ENCODE assay signal across 12 cellular contexts in the genomic region with DNA sequence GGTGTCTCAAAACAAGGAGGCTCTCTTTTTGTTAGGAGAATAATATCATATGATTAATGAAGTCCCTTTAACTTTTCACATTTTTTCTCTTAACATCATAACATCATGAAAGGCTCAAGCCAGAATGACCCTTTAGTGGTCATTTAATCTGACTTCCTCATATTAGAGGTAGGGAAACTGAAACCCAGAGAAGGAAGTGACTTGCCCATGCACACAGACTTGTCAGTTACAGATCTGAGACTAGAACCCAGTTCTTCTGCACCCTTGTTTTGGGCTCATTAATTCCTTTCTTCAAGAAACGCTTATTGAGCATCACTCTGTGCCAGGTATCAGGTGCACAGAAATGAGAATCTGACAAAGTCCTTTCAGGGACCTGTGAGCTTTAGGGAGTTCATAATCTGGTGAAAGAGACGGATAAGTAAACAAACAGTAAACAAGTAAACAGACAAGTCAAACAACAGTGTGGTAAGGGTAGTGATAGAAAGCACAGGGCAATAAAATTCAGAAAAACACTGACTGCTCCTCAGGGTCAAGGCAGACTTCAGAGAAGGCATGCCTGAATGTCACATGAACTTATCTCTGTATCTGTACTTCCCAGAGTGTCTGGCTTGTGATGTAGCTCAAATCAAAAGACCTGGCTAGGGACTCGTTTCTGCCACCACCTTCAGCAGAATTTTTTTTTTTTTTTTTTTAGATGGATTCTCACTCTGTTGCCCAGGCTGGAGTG. TPM values are rescaled to one million over a fixed set of nuclear protein-coding genes. Genes with fewer than 3 reads are reported as not detected.
A peak's percentile ranks its signal among the peaks of the same experiment; 100 is the strongest.
DNase-seq lines count a peak whose midpoint lies in the region; ATAC-seq and TF ChIP-seq lines count a peak whose summit lies in the region.
"Had no signal": no experiment of that assay in that cellular context is flagged by ENCODE, and none has a peak within 500 bp of the region (broad histone marks: within the 10 kb centered on the region; RNA-seq: fewer than 3 reads in every experiment).

No MANE protein-coding gene starts in this region.

- H3K79me2 ChIP-seq in Karpas-422 (ENCODE audit: low read length), result no peaks in the 10 kb centered on the region
- H3K79me2 ChIP-seq: parathyroid adenoma had no signal

- peak overlapping the region; percentile 23 for H3K4me2 ChIP-seq in Karpas-422 (ENCODE audit: low read depth, low read length, poor library complexity, severe bottlenecking)

- peaks cover 23% of the 10 kb centered on the region for H3K4me1 ChIP-seq in Karpas-422 (ENCODE audit: low read length)
- H3K4me1 ChIP-seq in stomach, result peaks cover 0 to 5% (median 0%) of the 10 kb centered on the region in 4 donors
- H3K4me1 ChIP-seq: parathyroid adenoma had no signal

- peaks cover 34% of the 10 kb centered on the region for H3K4me1 Mint-ChIP-seq in memory B cell

- WGBS in stomach, 5 donors, result 40 to 58% (median 49%) methylated on average over 3 of the region's 3 CpGs

- peak overlapping the region; percentile 78; the same call in 1 of the 2 replicates for H2AFZ ChIP-seq in Karpas-422 (ENCODE audit: low read length)
- H2AFZ ChIP-seq: parathyroid adenoma had no signal

- H3K27ac Mint-ChIP-seq in memory B cell, result peak overlapping the region; percentile 93
- H3K27ac Mint-ChIP-seq in activated naive CD4-positive, alpha-beta T cell treated with anti-CD3 and anti-CD28 coated beads, Interleukin-2, amount 50 U/mL, for 72 hours, result no peak overlapping the region

- H3K9me3 ChIP-seq in Karpas-422 (ENCODE audit: low read length), result no peaks in the 10 kb centered on the region
- no peaks in the 10 kb centered on the region for H3K9me3 ChIP-seq in stomach

- no peak overlapping the region for H3K9ac ChIP-seq in Karpas-422 (ENCODE audit: low read length)
- H3K9ac ChIP-seq: parathyroid adenoma had no signal

- H3K27me3 Mint-ChIP-seq in memory B cell, result no peaks in the 10 kb centered on the region

- peak overlapping the region; percentile 59 for H3K4me3 Mint-ChIP-seq in memory B cell

- ATAC-seq in GM18909 (IDR thresholded peaks at IDR 0.05; ENCODE audit: poor library complexity, unreplicated experiment) (peak; percentile 91), HG02610 (IDR thresholded peaks at IDR 0.05; ENCODE audit: unreplicated experiment) (peak; percentile 68), memory B cell (ENCODE audit: low read depth) (peak; percentile 79)
- ATAC-seq in activated naive CD4-positive, alpha-beta T cell treated with anti-CD3 and anti-CD28 coated beads, Interleukin-2, amount 50 U/mL, for 72 hours, result no peak
- ATAC-seq: PC-3 had no signal

- TF ChIP-seq CTCF in stomach (IDR thresholded peaks at IDR 0.05), result no peak

- H4K20me1 ChIP-seq in Karpas-422 (ENCODE audit: insufficient read depth, low read depth, low read length), result no peaks in the 10 kb centered on the region

- H3K9me3 Mint-ChIP-seq in memory B cell, result no peaks in the 10 kb centered on the region
- peaks cover 0 to 4% of the 10 kb centered on the region in 2 donors for H3K9me3 Mint-ChIP-seq in activated naive CD4-positive, alpha-beta T cell treated with anti-CD3 and anti-CD28 coated beads, Interleukin-2, amount 50 U/mL, for 72 hours

- TF ChIP-seq POLR2A in stomach (IDR thresholded peaks at IDR 0.05), result no peak

- peaks cover 2% of the 10 kb centered on the region for H3K36me3 Mint-ChIP-seq in memory B cell
- H3K36me3 Mint-ChIP-seq in activated naive CD4-positive, alpha-beta T cell treated with anti-CD3 and anti-CD28 coated beads, Interleukin-2, amount 50 U/mL, for 72 hours, result peaks cover 0 to 6% of the 10 kb centered on the region in 2 donors

- H3K36me3 ChIP-seq in Karpas-422 (ENCODE audit: insufficient read depth, low read length), result no peaks in the 10 kb centered on the region
- no peaks in the 10 kb centered on the region for H3K36me3 ChIP-seq in stomach

- no peak for TF ChIP-seq EP300 in stomach (IDR thresholded peaks at IDR 0.05)

- H3K27ac ChIP-seq in Karpas-422 (ENCODE audit: low read length) (peak overlapping the region; percentile 13; the same call in 1 of the 2 replicates), stomach (no peak overlapping the region)
- H3K27ac ChIP-seq: parathyroid adenoma had no signal

- intact Hi-C loops in stomach (cut with DNase I; ENCODE audit: low total_unique reads), result no loop called here

- no peak overlapping the region for H3K4me3 ChIP-seq in Karpas-422 (ENCODE audit: low read length)
- H3K4me3 ChIP-seq in stomach, result no peak overlapping the region

- DNase-seq in Karpas-422, result peak; percentile 62
- no peak for DNase-seq in memory B cell (ENCODE audit: low spot score in 2 of 2)
- no peak for DNase-seq in NCI-H510A treated with DMSO at 0.1 percent for 48 hours (lab: John Stamatoyannopoulos, UW)
- no peak for DNase-seq in DMS 273 treated with DMSO at 0.1 percent for 48 hours (lab: John Stamatoyannopoulos, UW)
- no peak for DNase-seq in stomach
- DNase-seq in activated naive CD4-positive, alpha-beta T cell treated with anti-CD3 and anti-CD28 coated beads, Interleukin-2, amount 50 U/mL, for 72 hours (ENCODE audit: low spot score in 2 of 2), result no peak
- DNase-seq: central memory CD4-positive, alpha-beta T cell; GDM1; PC-3 had no signal

- H3K9me2 ChIP-seq in Karpas-422 (replicated peaks; ENCODE audit: insufficient read depth, low read length), result no peaks in the 10 kb centered on the region

- no peaks in the 10 kb centered on the region for H3K27me3 ChIP-seq in Karpas-422 (ENCODE audit: low read length)
- H3K27me3 ChIP-seq in stomach, result no peaks in the 10 kb centered on the region

RNA-seq across cellular contexts. Expression of a gene that starts 38.3 kb away (rescaled TPM):
- total RNA-seq in Karpas-422 (2014; rRNA removed; shearing (Covaris generic); ENCODE audit: low replicate concordance), result 62.7 and 128 TPM in 2 replicates
- 100 to 1,000 TPM in 4 of 5 donors, 10 to 100 TPM in 1; 29.8 to 461 (median 202) TPM for total RNA-seq in stomach
- 10 to 100 TPM; 30.9 to 72.2 (median 52.2) TPM for polyA plus RNA-seq in stomach
- total RNA-seq in activated naive CD4-positive, alpha-beta T cell treated with anti-CD3 and anti-CD28 coated beads, Interleukin-2, amount 50 U/mL, for 72 hours, result 10 to 100 TPM; 36.1 to 63.4 TPM

RNA-seq across cellular contexts. Expression of a gene that starts 59.5 kb away (rescaled TPM):
- total RNA-seq in Karpas-422 (2014; rRNA removed; shearing (Covaris generic); ENCODE audit: low replicate concordance), result 70.3 and 116 TPM in 2 replicates
- total RNA-seq in stomach, result 100 to 1,000 TPM in 1 of 5 donors, 10 to 100 TPM in 4; 43.8 to 139 (median 67.4) TPM
- 10 to 100 TPM; 13.3 to 23.4 (median 15.3) TPM for polyA plus RNA-seq in stomach
- 10 to 100 TPM; 56.4 to 59.9 TPM for total RNA-seq in activated naive CD4-positive, alpha-beta T cell treated with anti-CD3 and anti-CD28 coated beads, Interleukin-2, amount 50 U/mL, for 72 hours

Comparison
In these comparisons a context has a peak if more than half of its experiments do, and no peak if none do; other contexts are left out.
1. ATAC-seq: peak in GM18909 (single experiment), HG02610 (single experiment) and memory B cell (single experiment); none in activated naive CD4-positive, alpha-beta T cell treated with anti-CD3 and anti-CD28 coated beads, Interleukin-2, amount 50 U/mL, for 72 hours (0 of 2).